8 cellular contexts compared by ENCODE assay signal in genomic region chr6:2901645-2902469, GRCh38. TPM values are rescaled to one million over a fixed set of nuclear protein-coding genes. Genes with fewer than 3 reads are reported as not detected.
DNase-seq lines count a peak whose midpoint lies in the region; ATAC-seq and TF ChIP-seq lines count a peak whose summit lies in the region.
"Not testable (repeated sequence)": the region's sequence is repeated elsewhere in the genome, so short reads cannot be mapped to it uniquely, and the experiment has no call there.

No MANE protein-coding gene starts in this region.

- H3K4me1 Mint-ChIP-seq in CD4-positive, alpha-beta memory T cell: peaks cover 42 to 61% (median 51%) of the 10 kb centered on the region in 4 donors
- peaks cover 52% of the 10 kb centered on the region for H3K4me1 Mint-ChIP-seq in activated T-cell treated with anti-CD3 and anti-CD28 coated beads, Interleukin-2, amount 50 U/mL, for 24 hours (ENCODE audit: low read depth)

- H3K27me3 ChIP-seq in CD4-positive, alpha-beta memory T cell (ENCODE audit: insufficient read depth, low read length); Karpas-422 (ENCODE audit: low read length); lower lobe of right lung (ENCODE audit: low read depth); parathyroid adenoma (ENCODE audit: control insufficient read depth, insufficient read depth, low read length): not testable (repeated sequence)

- POLR2A ChIA-PET in CD4-positive, alpha-beta memory T cell (lab: Charles Lee; ENCODE audit: partially characterized antibody): interaction anchor here (0.8 to 5.9 kb wide), 18 partner anchors 9 to 152 kb away, joined by 3 to 55 read pairs (median 18); partner anchors contain the start of gene SERPINB1

- not testable (repeated sequence) for H3K27me3 Mint-ChIP-seq in CD4-positive, alpha-beta memory T cell; activated T-cell treated with anti-CD3 and anti-CD28 coated beads, Interleukin-2, amount 50 U/mL, for 24 hours

- H3K27ac ChIP-seq in CD4-positive, alpha-beta memory T cell (ENCODE audit: low read depth, low read length): peak overlapping the region; percentile 82
- H3K27ac ChIP-seq in Karpas-422 (ENCODE audit: low read length): peak overlapping the region; percentile 78
- peak overlapping the region; percentile 86 for H3K27ac ChIP-seq in lower lobe of right lung
- H3K27ac ChIP-seq in parathyroid adenoma: peak overlapping the region; percentile 84
- H3K27ac ChIP-seq in substantia nigra (ENCODE audit: low read depth, low read length, poor library complexity, severe bottlenecking): peak overlapping the region; percentile 78

- peaks cover 50% of the 10 kb centered on the region for H3K4me1 ChIP-seq in CD4-positive, alpha-beta memory T cell (ENCODE audit: insufficient read depth, low read length)
- peaks cover 60% of the 10 kb centered on the region for H3K4me1 ChIP-seq in Karpas-422 (ENCODE audit: low read length)
- peaks cover 32% of the 10 kb centered on the region for H3K4me1 ChIP-seq in lower lobe of right lung
- H3K4me1 ChIP-seq in parathyroid adenoma: peaks cover 12% of the 10 kb centered on the region

- H3K9me3 ChIP-seq in CD4-positive, alpha-beta memory T cell (ENCODE audit: control insufficient read depth in 1 of 2, low read length in 2 of 2); Karpas-422 (ENCODE audit: low read length); lower lobe of right lung; parathyroid adenoma (ENCODE audit: control insufficient read depth, low read length): not testable (repeated sequence)

- peak overlapping the region; percentile 99 to 100 (median 99) for H3K4me3 Mint-ChIP-seq in CD4-positive, alpha-beta memory T cell
- H3K4me3 Mint-ChIP-seq in activated T-cell treated with anti-CD3 and anti-CD28 coated beads, Interleukin-2, amount 50 U/mL, for 24 hours: peak overlapping the region; percentile 96

- peaks cover 26% of the 10 kb centered on the region for H3K36me3 ChIP-seq in CD4-positive, alpha-beta memory T cell (ENCODE audit: insufficient read depth, low read length)
- H3K36me3 ChIP-seq in Karpas-422 (ENCODE audit: insufficient read depth, low read length) (peaks cover 36% of the 10 kb centered on the region), lower lobe of right lung (peaks cover 30% of the 10 kb centered on the region)
- H3K36me3 ChIP-seq in parathyroid adenoma (ENCODE audit: control insufficient read depth, insufficient read depth, low read length): not testable (repeated sequence)

- peak overlapping the region; percentile 95 to 99 (median 98) for H3K27ac Mint-ChIP-seq in CD4-positive, alpha-beta memory T cell
- H3K27ac Mint-ChIP-seq in activated T-cell treated with anti-CD3 and anti-CD28 coated beads, Interleukin-2, amount 50 U/mL, for 24 hours: peak overlapping the region; percentile 96

- not testable (repeated sequence) for H2AFZ ChIP-seq in Karpas-422 (ENCODE audit: low read length)
- H2AFZ ChIP-seq in parathyroid adenoma: peak overlapping the region; percentile 87

- CTCF ChIA-PET in CD4-positive, alpha-beta memory T cell (lab: Charles Lee; ENCODE audit: partially characterized antibody): interaction anchor here (1.2 to 11.0 kb wide), 11 partner anchors 10 to 87 kb away, joined by 3 to 135 read pairs (median 7); no protein-coding TSS in a partner anchor

- H3K4me3 ChIP-seq in CD4-positive, alpha-beta memory T cell (ENCODE audit: low read length in 2 of 2): peak overlapping the region; percentile 91 to 92
- peak overlapping the region; percentile 89 for H3K4me3 ChIP-seq in Karpas-422 (ENCODE audit: low read length)
- peak overlapping the region; percentile 79 to 80 for H3K4me3 ChIP-seq in cardiac fibroblast (replicated peaks in 1 of 2; ENCODE audit: low read depth in 2 of 2, low read length in 2 of 2)
- peak overlapping the region; percentile 69 for H3K4me3 ChIP-seq in fibroblast of the aortic adventitia (ENCODE audit: low read depth, low read length)
- H3K4me3 ChIP-seq in lower lobe of right lung: peak overlapping the region; percentile 78
- H3K4me3 ChIP-seq in parathyroid adenoma (ENCODE audit: low read depth, low read length): peak overlapping the region; percentile 76

- H3K79me2 ChIP-seq in Karpas-422 (ENCODE audit: low read length): peaks cover 56% of the 10 kb centered on the region
- H3K79me2 ChIP-seq in parathyroid adenoma: peaks cover 17% of the 10 kb centered on the region

- H3K9me3 Mint-ChIP-seq in CD4-positive, alpha-beta memory T cell; activated T-cell treated with anti-CD3 and anti-CD28 coated beads, Interleukin-2, amount 50 U/mL, for 24 hours: not testable (repeated sequence)

- ATAC-seq in lower lobe of right lung: not testable (repeated sequence)

- not testable (repeated sequence) for TF ChIP-seq CTCF in cardiac fibroblast (IDR thresholded peaks at IDR 0.05; ENCODE audit: low read depth, low read length); fibroblast of the aortic adventitia (IDR thresholded peaks at IDR 0.05; ENCODE audit: insufficient read depth, low read length); lower lobe of right lung (IDR thresholded peaks at IDR 0.05); parathyroid adenoma (IDR thresholded peaks at IDR 0.05)

- peaks cover 15% of the 10 kb centered on the region; the same call in 1 of the 2 replicates for H4K20me1 ChIP-seq in Karpas-422 (ENCODE audit: insufficient read depth, low read depth, low read length)

- H3K4me2 ChIP-seq in Karpas-422 (ENCODE audit: low read depth, low read length, poor library complexity, severe bottlenecking) (peak overlapping the region; percentile 82), parathyroid adenoma (ENCODE audit: low read length) (peak overlapping the region; percentile 77)

- not testable (repeated sequence) for DNase-seq in CD4-positive, alpha-beta memory T cell; activated T-cell treated with anti-CD3 and anti-CD28 coated beads, Interleukin-2, amount 50 U/mL, for 24 hours; cardiac fibroblast (ENCODE audit: low read depth in 2 of 2); fibroblast of the aortic adventitia (ENCODE audit: low read depth); lower lobe of right lung
- peak; percentile 51 for DNase-seq in Karpas-422
- DNase-seq in substantia nigra (lab: John Stamatoyannopoulos, UW): peak in 1 of 49 donors; percentile 38

- peaks cover 48 to 54% of the 10 kb centered on the region in 2 donors for H3K36me3 Mint-ChIP-seq in CD4-positive, alpha-beta memory T cell
- H3K36me3 Mint-ChIP-seq in activated T-cell treated with anti-CD3 and anti-CD28 coated beads, Interleukin-2, amount 50 U/mL, for 24 hours (ENCODE audit: low read depth): peaks cover 58% of the 10 kb centered on the region

- peak overlapping the region; percentile 87 for H3K9ac ChIP-seq in Karpas-422 (ENCODE audit: low read length)
- H3K9ac ChIP-seq in parathyroid adenoma: not testable (repeated sequence)

- intact Hi-C loops in CD4-positive, alpha-beta memory T cell (cut with micrococcal nuclease): loop anchor here (2.0 kb wide), 4 partner anchors 21 to 137 kb away; partner anchors contain the start of gene WRNIP1
- intact Hi-C loops in lower lobe of right lung (cut with DNase I): loop anchor here (10.0 kb wide), 1 partner anchor 47 kb away; no protein-coding TSS in a partner anchor

- not testable (repeated sequence) for H3K9me2 ChIP-seq in Karpas-422 (replicated peaks; ENCODE audit: insufficient read depth, low read length)

RNA-seq across cellular contexts. Expression of gene SERPINB9, which starts 1.3 kb away (rescaled TPM):
- total RNA-seq in CD4-positive, alpha-beta memory T cell: 10 to 100 TPM; 83.2 to 88.5 TPM
- polyA plus RNA-seq in CD4-positive, alpha-beta memory T cell: 10 to 100 TPM; 20.4 to 41.0 TPM
- 55.6 and 107 TPM in 2 replicates for total RNA-seq in Karpas-422 (2014; rRNA removed; shearing (Covaris generic); ENCODE audit: low replicate concordance)
- 3.3 and 9.3 TPM in 2 replicates for total RNA-seq in fibroblast of the aortic adventitia (ENCODE audit: low replicate concordance)
- total RNA-seq in lower lobe of right lung: 12.8 TPM
